In genomic region chr15:45082412-45082811, GRCh38 we compare ENCODE assay signal across 8 cellular contexts. TPM values are rescaled to one million over a fixed set of nuclear protein-coding genes. Genes with fewer than 3 reads are reported as not detected.
"Had no signal": no experiment of that assay in that cellular context is flagged by ENCODE, and none has a peak within 500 bp of the region (broad histone marks: within the 10 kb centered on the region; RNA-seq: fewer than 3 reads in every experiment).

No MANE protein-coding gene starts in this region.

RNA-seq across cellular contexts. Expression of gene DUOX2, which starts 31.6 kb away (rescaled TPM):
- total RNA-seq: HepG2, LHCN-M2, PC-3 had no signal
- polyA plus RNA-seq: IgD-negative memory B cell, SK-N-SH had no signal

RNA-seq across cellular contexts. Expression of gene DUOXA2, which starts 31.7 kb away (rescaled TPM):
- total RNA-seq: HepG2, HT1080, LHCN-M2, NCI-H460, PC-3, SK-MEL-5 had no signal
- polyA plus RNA-seq: IgD-negative memory B cell, SK-N-SH had no signal

RNA-seq across cellular contexts. Expression of gene DUOXA1, which starts 47.3 kb away (rescaled TPM):
- total RNA-seq: HepG2, LHCN-M2, PC-3, SK-MEL-5 had no signal
- polyA plus RNA-seq: HepG2, IgD-negative memory B cell had no signal

RNA-seq across cellular contexts. Expression of gene DUOX1, which starts 47.4 kb away (rescaled TPM):
- total RNA-seq: HepG2, HT1080, NCI-H460, PC-3, SK-MEL-5 had no signal
- polyA plus RNA-seq: SK-N-SH had no signal
